ENCODE assay signal across 1 cellular context in genomic region chrX:119753001-119753400, GRCh38.
TF ChIP-seq lines count a peak whose summit lies in the region.

No MANE protein-coding gene starts in this region.

TF ChIP-seq in GM23338, 12 proteins besides CTCF, POLR2A, EP300 and RAD21:
- TF ChIP-seq ZNF114 (CRISPR knock-in tag; IDR thresholded peaks at IDR 0.05) (no peak), JUNB (IDR thresholded peaks at IDR 0.05; ENCODE audit: unreplicated experiment) (no peak), POLR2AphosphoS5 (IDR thresholded peaks at IDR 0.05; ENCODE audit: low read depth) (no peak), STAT1 (IDR thresholded peaks at IDR 0.05; ENCODE audit: unreplicated experiment) (no peak), REST (IDR thresholded peaks at IDR 0.05; ENCODE audit: unreplicated experiment) (no peak), ZNF462 (CRISPR knock-in tag; IDR thresholded peaks at IDR 0.05) (no peak), ZNF331 (CRISPR knock-in tag; IDR thresholded peaks at IDR 0.05; ENCODE audit: low read depth) (no peak), NANOG (IDR thresholded peaks at IDR 0.05; ENCODE audit: borderline replicate concordance) (no peak), ETS1 (IDR thresholded peaks at IDR 0.05) (no peak), EZH2 (IDR thresholded peaks at IDR 0.05; ENCODE audit: low read depth, unreplicated experiment) (no peak), EZH2phosphoT487 (IDR thresholded peaks at IDR 0.05; ENCODE audit: unreplicated experiment) (no peak), CREB1 (CRISPR knock-in tag; IDR thresholded peaks at IDR 0.05; ENCODE audit: low read depth) (no peak)
